Comparison of ENCODE assay signal across 14 cellular contexts in the genomic region with DNA sequence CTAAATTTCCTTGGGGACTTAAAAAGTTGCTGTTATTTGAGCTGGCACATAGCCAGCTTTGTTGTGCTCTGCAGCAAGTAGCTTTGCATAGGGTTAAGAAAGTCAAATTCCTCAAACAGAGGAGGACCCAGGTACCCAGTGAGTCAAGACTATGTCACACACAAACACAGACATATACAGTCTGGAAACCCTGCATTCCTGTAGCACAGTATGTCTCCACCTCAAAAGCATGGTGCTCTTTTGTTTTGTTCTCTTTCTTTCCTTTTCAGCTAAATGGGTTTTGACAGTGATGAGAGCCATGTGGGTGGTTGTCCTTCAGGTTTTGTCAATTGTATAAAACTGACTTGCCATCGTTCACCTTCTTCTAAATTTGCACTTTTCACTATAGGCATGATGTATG.
DNase-seq lines count a peak whose midpoint lies in the region; ATAC-seq, FAIRE-seq and TF ChIP-seq lines count a peak whose summit lies in the region.
"Had no signal": no experiment of that assay in that cellular context is flagged by ENCODE, and none has a peak within 500 bp of the region (broad histone marks: within the 10 kb centered on the region; RNA-seq: fewer than 3 reads in every experiment).

No MANE protein-coding gene starts in this region.

- H3K4me3 Mint-ChIP-seq in astrocyte (ENCODE audit: unreplicated experiment): no peak overlapping the region
- no peak overlapping the region for H3K4me3 Mint-ChIP-seq in type B pancreatic cell
- no peak overlapping the region for H3K4me3 Mint-ChIP-seq in activated CD8-positive, alpha-beta T cell treated with anti-CD3 and anti-CD28 coated beads for 36 hours
- H3K4me3 Mint-ChIP-seq: activated T-cell treated with anti-CD3 and anti-CD28 coated beads, Interleukin-2, amount 50 U/mL, for 4 hours; mesothelial cell of epicardium had no signal

- H3K27me3 ChIP-seq in astrocyte (ENCODE audit: insufficient read depth, low read length) (no peaks in the 10 kb centered on the region), hepatocyte (no peaks in the 10 kb centered on the region), heart right ventricle (no peaks in the 10 kb centered on the region)

- H3K27ac Mint-ChIP-seq in astrocyte (ENCODE audit: unreplicated experiment): peak overlapping the region; percentile 95
- H3K27ac Mint-ChIP-seq in type B pancreatic cell: peak overlapping the region; percentile 79
- no peak overlapping the region for H3K27ac Mint-ChIP-seq in activated CD8-positive, alpha-beta T cell treated with anti-CD3 and anti-CD28 coated beads for 36 hours
- H3K27ac Mint-ChIP-seq: mesothelial cell of epicardium had no signal

- no peaks in the 10 kb centered on the region for H3K79me2 ChIP-seq in astrocyte (ENCODE audit: insufficient read depth, low read length)
- H3K79me2 ChIP-seq in hepatocyte: no peaks in the 10 kb centered on the region

- H4K20me1 ChIP-seq in astrocyte (ENCODE audit: insufficient read depth, low read length) (no peaks in the 10 kb centered on the region), hepatocyte (ENCODE audit: insufficient read depth, poor library complexity, severe bottlenecking) (no peaks in the 10 kb centered on the region)

- WGBS in hepatocyte (ENCODE audit: low lambda C conversion rate, missing lambda C conversion rate): 74% methylated on average over 1 of the region's 1 CpG
- WGBS in heart right ventricle, 2 donors: 62 to 76% methylated on average over 1 of the region's 1 CpG

- H3K4me3 ChIP-seq in astrocyte (ENCODE audit: insufficient read depth, low read depth, low read length): no peak overlapping the region
- no peak overlapping the region for H3K4me3 ChIP-seq in hepatocyte
- H3K4me3 ChIP-seq in heart right ventricle: no peak overlapping the region

- H3K9me2 ChIP-seq in hepatocyte (replicated peaks; ENCODE audit: insufficient read depth): no peaks in the 10 kb centered on the region

- H3K9me3 Mint-ChIP-seq in astrocyte (ENCODE audit: unreplicated experiment) (no peaks in the 10 kb centered on the region), type B pancreatic cell (peaks cover 4% of the 10 kb centered on the region)
- H3K9me3 Mint-ChIP-seq in activated CD8-positive, alpha-beta T cell treated with anti-CD3 and anti-CD28 coated beads for 36 hours: no peaks in the 10 kb centered on the region
- H3K9me3 Mint-ChIP-seq: mesothelial cell of epicardium had no signal

- H3K27ac ChIP-seq in astrocyte (ENCODE audit: low read depth, low read length) (peak overlapping the region; percentile 75), hepatocyte (no peak overlapping the region), heart right ventricle (no peak overlapping the region)
- H3K27ac ChIP-seq: KMS-11 had no signal

- peak overlapping the region; percentile 31 for H3K4me2 ChIP-seq in astrocyte (ENCODE audit: low read length)
- H3K4me2 ChIP-seq in hepatocyte: no peak overlapping the region
- H3K4me2 ChIP-seq: KMS-11 had no signal

- intact Hi-C loops in heart right ventricle (cut with DNase I): no loop called here
- intact Hi-C loops in activated CD8-positive, alpha-beta T cell treated with anti-CD3 and anti-CD28 coated beads for 36 hours (cut with micrococcal nuclease): no loop called here

- H2AFZ ChIP-seq in astrocyte (ENCODE audit: low read depth, low read length): no peak overlapping the region
- H2AFZ ChIP-seq in hepatocyte: no peak overlapping the region

- H3K4me1 ChIP-seq in astrocyte (ENCODE audit: insufficient read depth, low read length) (peaks cover 38% of the 10 kb centered on the region), hepatocyte (ENCODE audit: insufficient read depth) (peaks cover 8% of the 10 kb centered on the region), heart right ventricle (no peaks in the 10 kb centered on the region)

- H3K36me3 Mint-ChIP-seq in astrocyte (ENCODE audit: low read depth, unreplicated experiment) (no peaks in the 10 kb centered on the region), type B pancreatic cell (no peaks in the 10 kb centered on the region)
- no peaks in the 10 kb centered on the region for H3K36me3 Mint-ChIP-seq in activated CD8-positive, alpha-beta T cell treated with anti-CD3 and anti-CD28 coated beads for 36 hours (ENCODE audit: low read depth)
- H3K36me3 Mint-ChIP-seq: mesothelial cell of epicardium had no signal

- TF ChIP-seq CTCF in astrocyte (IDR thresholded peaks at IDR 0.05; ENCODE audit: insufficient read depth, low read depth, low read length): no peak
- no peak for TF ChIP-seq CTCF in hepatocyte (IDR thresholded peaks at IDR 0.05; ENCODE audit: poor library complexity)
- no peak for TF ChIP-seq CTCF in type B pancreatic cell (conservative IDR thresholded peaks at IDR 0.05)
- TF ChIP-seq CTCF in heart right ventricle (IDR thresholded peaks at IDR 0.05): no peak
- TF ChIP-seq CTCF in activated CD8-positive, alpha-beta T cell treated with anti-CD3 and anti-CD28 coated beads for 36 hours (IDR thresholded peaks at IDR 0.05): no peak

- H3K4me1 Mint-ChIP-seq in astrocyte (ENCODE audit: low read depth, unreplicated experiment) (peaks cover 45% of the 10 kb centered on the region), type B pancreatic cell (ENCODE audit: unreplicated experiment) (peaks cover 4% of the 10 kb centered on the region)
- H3K4me1 Mint-ChIP-seq in activated CD8-positive, alpha-beta T cell treated with anti-CD3 and anti-CD28 coated beads for 36 hours (ENCODE audit: low read depth): no peaks in the 10 kb centered on the region

- H3K36me3 ChIP-seq in astrocyte (ENCODE audit: insufficient read depth, low read length): no peaks in the 10 kb centered on the region
- H3K36me3 ChIP-seq in hepatocyte (replicated peaks; ENCODE audit: insufficient read depth, low read depth): no peaks in the 10 kb centered on the region
- no peaks in the 10 kb centered on the region for H3K36me3 ChIP-seq in heart right ventricle

- peak; percentile 41 for DNase-seq in SIG-M5 treated with dmso at 0.1 percent for 504 hours (lab: John Stamatoyannopoulos, UW; ENCODE audit: unreplicated experiment)
- no peak for DNase-seq in SIG-M5 (lab: John Stamatoyannopoulos, UW)
- peak; percentile 85 for DNase-seq in astrocyte (ENCODE audit: low read depth)
- peak; percentile 20 for DNase-seq in hepatocyte (ENCODE audit: low spot score)
- DNase-seq in type B pancreatic cell (ENCODE audit: extremely low spot score, unreplicated experiment): no peak
- no peak for DNase-seq in heart right ventricle
- DNase-seq in HUDEP-2 (lab: John Stamatoyannopoulos, UW; ENCODE audit: unreplicated experiment in 76 of 76): no peak
- no peak for DNase-seq in activated CD8-positive, alpha-beta T cell treated with anti-CD3 and anti-CD28 coated beads for 36 hours
- DNase-seq: activated CD4-positive, CD25-positive, alpha-beta regulatory T cell; activated T-cell treated with anti-CD3 and anti-CD28 coated beads, Interleukin-2, amount 50 U/mL, for 4 hours; Right ventricle myocardium superior had no signal

- peak overlapping the region; percentile 31 for H3K9ac ChIP-seq in astrocyte (ENCODE audit: low read length)
- H3K9ac ChIP-seq: KMS-11 had no signal

- POLR2A ChIA-PET in activated CD8-positive, alpha-beta T cell treated with anti-CD3 and anti-CD28 coated beads for 36 hours (lab: Charles Lee): no interaction called here

- H3K9me3 ChIP-seq in astrocyte (ENCODE audit: insufficient read depth, low read depth, low read length) (no peaks in the 10 kb centered on the region), hepatocyte (ENCODE audit: low read depth) (no peaks in the 10 kb centered on the region), heart right ventricle (no peaks in the 10 kb centered on the region)

- ATAC-seq in heart right ventricle: no peak
- ATAC-seq in activated CD8-positive, alpha-beta T cell treated with anti-CD3 and anti-CD28 coated beads for 36 hours: no peak
- ATAC-seq: activated T-cell treated with anti-CD3 and anti-CD28 coated beads, Interleukin-2, amount 50 U/mL, for 4 hours had no signal

- FAIRE-seq in astrocyte (lab: Jason Lieb, UNC): peak; percentile 83
- FAIRE-seq: G401.6 had no signal

- H3K27me3 Mint-ChIP-seq in astrocyte (ENCODE audit: low read depth, unreplicated experiment) (no peaks in the 10 kb centered on the region), type B pancreatic cell (no peaks in the 10 kb centered on the region)
- no peaks in the 10 kb centered on the region for H3K27me3 Mint-ChIP-seq in activated CD8-positive, alpha-beta T cell treated with anti-CD3 and anti-CD28 coated beads for 36 hours

- CTCF ChIA-PET in activated CD8-positive, alpha-beta T cell treated with anti-CD3 and anti-CD28 coated beads for 36 hours (lab: Charles Lee): no interaction called here

Comparison
In these comparisons a context has a peak if more than half of its experiments do, and no peak if none do; other contexts are left out.
1. DNase-seq: peak in SIG-M5 treated with dmso at 0.1 percent for 504 hours (single experiment), astrocyte (single experiment) and hepatocyte (single experiment); none in SIG-M5 (single experiment), type B pancreatic cell (single experiment), heart right ventricle (0 of 2), HUDEP-2 (0 of 76) and activated CD8-positive, alpha-beta T cell treated with anti-CD3 and anti-CD28 coated beads for 36 hours (single experiment).